ENCODE assay signal across 10 cellular contexts in the genomic region with DNA sequence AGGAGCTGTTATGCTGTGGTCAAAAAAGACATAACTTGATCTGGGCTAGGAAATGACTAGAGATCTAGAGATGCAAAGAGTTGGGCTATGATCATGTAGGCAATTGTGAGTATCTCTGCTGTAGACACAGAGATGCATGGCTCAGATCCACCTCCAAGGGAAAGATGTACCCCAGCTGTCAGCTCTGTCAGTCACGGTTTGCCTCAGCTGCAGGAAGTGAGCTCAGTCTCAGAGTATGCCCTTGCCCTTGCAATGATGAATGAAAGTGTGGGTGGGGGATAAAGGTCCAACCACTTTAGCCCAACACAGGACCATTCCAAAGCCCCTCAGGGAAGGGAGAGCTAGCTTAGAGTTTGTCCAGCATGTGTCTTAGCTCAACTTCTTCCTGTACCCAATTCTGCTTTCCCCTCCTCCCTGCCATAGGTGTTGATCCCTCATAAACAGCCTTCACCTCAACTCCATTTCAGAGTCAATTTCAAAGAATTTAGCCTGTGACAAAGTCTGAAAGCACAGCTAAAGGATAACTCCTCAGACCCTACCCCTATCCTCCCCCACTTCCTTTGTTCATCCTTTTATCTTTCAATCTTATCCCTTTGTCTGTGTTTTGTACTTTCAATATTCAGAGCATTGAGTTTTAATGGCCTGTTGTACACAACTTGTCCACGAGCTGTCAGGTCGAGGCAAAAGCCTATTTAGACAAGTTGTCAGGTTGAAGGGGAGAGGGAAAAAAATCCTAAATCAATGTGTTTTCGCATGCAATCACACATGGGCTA.
DNase-seq lines count a peak whose midpoint lies in the region; ATAC-seq, FAIRE-seq and TF ChIP-seq lines count a peak whose summit lies in the region.
"Had no signal": no experiment of that assay in that cellular context is flagged by ENCODE, and none has a peak within 500 bp of the region (broad histone marks: within the 10 kb centered on the region; RNA-seq: fewer than 3 reads in every experiment).

No MANE protein-coding gene starts in this region.

- H3K27ac Mint-ChIP-seq in osteocyte (ENCODE audit: unreplicated experiment), result no peak overlapping the region

- H3K9me3 Mint-ChIP-seq in osteocyte (ENCODE audit: unreplicated experiment), result peaks cover 12% of the 10 kb centered on the region

- DNase-seq in left kidney (ENCODE audit: low read depth, low spot score), result peak; percentile 13
- no peak for DNase-seq in stomach
- no peak for DNase-seq in HuH-7.5 (ENCODE audit: low spot score)
- no peak for DNase-seq in HTR-8/SVneo (ENCODE audit: insufficient read length, low spot score)
- no peak for DNase-seq in osteocyte (ENCODE audit: extremely low spot score, unreplicated experiment)
- DNase-seq: substantia nigra, SW 1271 had no signal

- no peak for TF ChIP-seq EP300 in stomach (IDR thresholded peaks at IDR 0.05)

- H3K27me3 ChIP-seq in stomach, result peaks cover 0 to 3% (median 0%) of the 10 kb centered on the region in 3 donors

- no peak overlapping the region for H3K4me3 ChIP-seq in stomach

- no peaks in the 10 kb centered on the region for H3K36me3 ChIP-seq in stomach

- no peaks in the 10 kb centered on the region for H3K36me3 Mint-ChIP-seq in osteocyte (ENCODE audit: unreplicated experiment)

- H3K4me1 Mint-ChIP-seq in osteocyte (ENCODE audit: unreplicated experiment), result no peaks in the 10 kb centered on the region

- TF ChIP-seq POLR2A in stomach (IDR thresholded peaks at IDR 0.05), result no peak

- no peak for TF ChIP-seq CTCF in stomach (IDR thresholded peaks at IDR 0.05)
- no peak for TF ChIP-seq CTCF in osteocyte (IDR thresholded peaks at IDR 0.05)

- no peaks in the 10 kb centered on the region for H3K9me3 ChIP-seq in stomach

- H3K27me3 Mint-ChIP-seq in osteocyte (ENCODE audit: unreplicated experiment), result no peaks in the 10 kb centered on the region

- intact Hi-C loops in stomach (cut with DNase I; ENCODE audit: low total_unique reads), result no loop called here

- H3K4me1 ChIP-seq in stomach, result no peaks in the 10 kb centered on the region

- WGBS in stomach, 5 donors, result 60 to 75% (median 71%) methylated on average over 3 to 4 of the region's 4 CpGs

- ATAC-seq in GM18508 (IDR thresholded peaks at IDR 0.05; ENCODE audit: insufficient read depth, unreplicated experiment), result peak; percentile 86
- ATAC-seq in GM21515 (IDR thresholded peaks at IDR 0.05; ENCODE audit: unreplicated experiment), result peak; percentile 92
- ATAC-seq in HG03520 (IDR thresholded peaks at IDR 0.05; ENCODE audit: unreplicated experiment), result peak; percentile 87

- H3K4me3 Mint-ChIP-seq in osteocyte (ENCODE audit: unreplicated experiment), result no peak overlapping the region

- no peak for FAIRE-seq in HTR-8/SVneo (lab: Jason Lieb, UNC)

- H3K27ac ChIP-seq in stomach, result no peak overlapping the region
